In genomic region chrX:107978707-107979307, GRCh38 we compare ENCODE assay signal across 8 cellular contexts. TPM values are rescaled to one million over a fixed set of nuclear protein-coding genes. Genes with fewer than 3 reads are reported as not detected.
A peak's percentile ranks its signal among the peaks of the same experiment; 100 is the strongest.
DNase-seq lines count a peak whose midpoint lies in the region; ATAC-seq and TF ChIP-seq lines count a peak whose summit lies in the region.

No MANE protein-coding gene starts in this region.

- intact Hi-C loops in lower lobe of right lung (cut with DNase I): no loop called here

- in situ Hi-C loops in astrocyte of the spinal cord (cut with HindIII; ENCODE audit: low sequenced_read_pairs): no loop called here

- peaks cover 16% of the 10 kb centered on the region; the same call in 1 of the 2 replicates for H3K36me3 ChIP-seq in HUES6 (ENCODE audit: control insufficient read depth, insufficient read depth, low read length)
- no peaks in the 10 kb centered on the region for H3K36me3 ChIP-seq in lower lobe of right lung

- ATAC-seq in lower lobe of right lung (no peak), HG03139 (IDR thresholded peaks at IDR 0.05; ENCODE audit: unreplicated experiment) (no peak), GM19023 (IDR thresholded peaks at IDR 0.05; ENCODE audit: unreplicated experiment) (no peak)

- H3K27me3 ChIP-seq in HUES6 (ENCODE audit: control insufficient read depth, insufficient read depth, low read length) (no peaks in the 10 kb centered on the region; the same call in 1 of the 2 replicates), lower lobe of right lung (ENCODE audit: low read depth) (no peaks in the 10 kb centered on the region)

- H3K4me1 ChIP-seq in HUES6 (ENCODE audit: control insufficient read depth, insufficient read depth, low read length) (peaks cover 25% of the 10 kb centered on the region), lower lobe of right lung (no peaks in the 10 kb centered on the region)

- H3K9me3 ChIP-seq in HUES6 (ENCODE audit: control insufficient read depth, insufficient read depth, low read depth, low read length) (no peaks in the 10 kb centered on the region), lower lobe of right lung (no peaks in the 10 kb centered on the region)

- peak overlapping the region; percentile 59; the same call in 1 of the 2 replicates for H3K27ac ChIP-seq in HUES6 (ENCODE audit: low read depth, low read length)
- H3K27ac ChIP-seq in lower lobe of right lung: no peak overlapping the region

- peak; percentile 61 for TF ChIP-seq CTCF in astrocyte of the spinal cord (IDR thresholded peaks at IDR 0.05; ENCODE audit: low read depth, low read length)
- TF ChIP-seq CTCF in lower lobe of right lung (IDR thresholded peaks at IDR 0.05): peak; percentile 21

- DNase-seq in DMS53 (lab: John Stamatoyannopoulos, UW) (peak; percentile 61), astrocyte of the spinal cord (ENCODE audit: low read depth, low spot score) (peak; percentile 5), lower lobe of right lung (no peak), NCI-H510A treated with DMSO at 0.1 percent for 48 hours (lab: John Stamatoyannopoulos, UW) (no peak), NCI-H128 (lab: John Stamatoyannopoulos, UW; ENCODE audit: unreplicated experiment) (no peak)

- no peak overlapping the region for H3K4me3 ChIP-seq in HUES6 (ENCODE audit: low read depth, low read length)
- H3K4me3 ChIP-seq in astrocyte of the spinal cord (ENCODE audit: low read depth, low read length): no peak overlapping the region
- no peak overlapping the region for H3K4me3 ChIP-seq in lower lobe of right lung

- no peak overlapping the region for H3K9ac ChIP-seq in HUES6 (ENCODE audit: low read length)

RNA-seq across cellular contexts. Expression of gene TEX13B, which starts 3.4 kb away (rescaled TPM):
- not detected for total RNA-seq in lower lobe of right lung

Comparison
In these comparisons a context has a peak if more than half of its experiments do, and no peak if none do; other contexts are left out.
1. DNase-seq: peak in DMS53 (single experiment) and astrocyte of the spinal cord (single experiment); none in lower lobe of right lung (single experiment), NCI-H510A treated with DMSO at 0.1 percent for 48 hours (single experiment) and NCI-H128 (single experiment).